18 cellular contexts compared by ENCODE assay signal in the genomic region with DNA sequence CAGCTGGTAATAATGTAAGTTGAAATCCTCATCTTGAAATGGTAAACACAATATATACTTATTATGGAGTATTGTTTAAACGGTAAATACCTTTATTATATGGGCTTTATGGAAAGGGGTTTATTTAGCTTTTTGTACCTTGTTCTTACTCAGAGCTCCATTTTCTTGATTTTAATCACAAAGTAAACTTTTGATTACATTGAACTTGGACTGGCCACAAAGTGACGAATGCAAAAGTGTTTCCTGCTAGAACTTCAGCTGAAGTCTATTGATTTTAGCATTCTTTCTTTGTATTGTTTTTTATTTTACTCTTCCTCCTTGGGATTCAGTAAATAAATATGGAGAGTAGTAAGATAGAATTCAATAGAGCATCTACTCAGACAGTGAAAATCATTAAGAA. TPM values are rescaled to one million over a fixed set of nuclear protein-coding genes. Genes with fewer than 3 reads are reported as not detected.
DNase-seq lines count a peak whose midpoint lies in the region; ATAC-seq, FAIRE-seq and TF ChIP-seq lines count a peak whose summit lies in the region.
"Had no signal": no experiment of that assay in that cellular context is flagged by ENCODE, and none has a peak within 500 bp of the region (broad histone marks: within the 10 kb centered on the region; RNA-seq: fewer than 3 reads in every experiment).

No MANE protein-coding gene starts in this region.

- peak overlapping the region in 1 of 2 experiments; percentile 72; a peak in 3 of 4 replicates for H3K27ac ChIP-seq in SK-N-SH (ENCODE audit: low read depth in 2 of 2, low read length in 1 of 2)
- no peak overlapping the region for H3K27ac ChIP-seq in endothelial cell of umbilical vein (ENCODE audit: insufficient read depth, low read depth, low read length)
- peak overlapping the region in 2 of 4 donors; percentile 45 to 53 for H3K27ac ChIP-seq in pancreas
- H3K27ac ChIP-seq: 22Rv1, BLaER1, HL-60 had no signal

- H3K79me2 ChIP-seq in SK-N-SH (ENCODE audit: insufficient read depth) (peaks cover 46% of the 10 kb centered on the region), endothelial cell of umbilical vein (ENCODE audit: control insufficient read depth, insufficient read depth, low read length) (no peaks in the 10 kb centered on the region)

- no peaks in the 10 kb centered on the region for H3K9me1 ChIP-seq in endothelial cell of umbilical vein (replicated peaks; ENCODE audit: control insufficient read depth, extremely low read depth, insufficient read depth, low read length)

- dilution Hi-C loops in endothelial cell of umbilical vein (cut with MboI; ENCODE audit: extremely low pct_ligation_motif_present, low sequenced_read_pairs) = no loop called here

- H3K4me1 ChIP-seq in SK-N-SH (ENCODE audit: control insufficient read depth in 1 of 2, insufficient read depth in 2 of 2, low read depth in 1 of 2, low read length in 1 of 2) (peaks cover 0 to 9% of the 10 kb centered on the region in 2 experiments; a peak in 2 of 4 replicates), endothelial cell of umbilical vein (ENCODE audit: control insufficient read depth, extremely low read depth, insufficient read depth, low read length) (peaks cover 10% of the 10 kb centered on the region), pancreas (peaks cover 6 to 28% (median 19%) of the 10 kb centered on the region in 3 donors)
- H3K4me1 ChIP-seq: BLaER1 had no signal

- POLR2A ChIA-PET in SK-N-SH (lab: Yijun Ruan, JAX) = no interaction called here
- POLR2A ChIA-PET in endothelial cell of umbilical vein (lab: Charles Lee) = no interaction called here

- ATAC-seq in SK-N-SH treated with all-trans-retinoic acid at 6 μM for 48 hours (no peak), pancreas (peak; percentile 49 to 68 (median 62))

- CTCF ChIA-PET in SK-N-SH (lab: Yijun Ruan, JAX) (no interaction called here), endothelial cell of umbilical vein (lab: Charles Lee) (interaction anchor here (1.1 kb wide), 1 partner anchor 22 kb away, joined by 3 read pairs; no protein-coding TSS in a partner anchor)

- no TSS peak for BruUV-seq in endothelial cell of umbilical vein (replicated peaks; lab: Mats Ljungman, UMichigan)

- H3K4me2 ChIP-seq in SK-N-SH = no peak overlapping the region
- peak overlapping the region; percentile 31 for H3K4me2 ChIP-seq in endothelial cell of umbilical vein (ENCODE audit: insufficient read depth, low read length)
- H3K4me2 ChIP-seq: BLaER1 had no signal

- WGBS in SK-N-SH (ENCODE audit: low lambda C conversion rate) = 24% methylated on average over 2 of the region's 2 CpGs
- 21% methylated on average over 2 of the region's 2 CpGs for WGBS in pancreas, 2 donors

- TF ChIP-seq EP300 in SK-N-SH (IDR thresholded peaks at IDR 0.05; ENCODE audit: borderline replicate concordance in 1 of 2, low read depth in 1 of 2, low read length in 1 of 2) = no peak

- intact Hi-C loops in endothelial cell of umbilical vein (cut with micrococcal nuclease) (no loop called here), pancreas (cut with DNase I) (no loop called here)

- H3F3A ChIP-seq in SK-N-SH (replicated peaks; ENCODE audit: insufficient read depth) = peaks cover 61% of the 10 kb centered on the region

- no peak for TF ChIP-seq POLR2A in endothelial cell of umbilical vein (IDR thresholded peaks at IDR 0.05; ENCODE audit: low read depth, low read length)

- H3K36me3 ChIP-seq in SK-N-SH (replicated peaks in 1 of 2; ENCODE audit: control insufficient read depth in 1 of 2, insufficient read depth in 2 of 2, low read length in 1 of 2) (peaks cover 0 to 13% of the 10 kb centered on the region in 2 experiments), endothelial cell of umbilical vein (ENCODE audit: control insufficient read depth in 2 of 2, extremely low read depth in 1 of 2, insufficient read depth in 2 of 2, low read length in 2 of 2) (no peaks in the 10 kb centered on the region), pancreas (no peaks in the 10 kb centered on the region)
- H3K36me3 ChIP-seq: BLaER1 had no signal

- H3K9me3 ChIP-seq in SK-N-SH (no peaks in the 10 kb centered on the region; the same call in none of the 2 replicates), endothelial cell of umbilical vein (replicated peaks; ENCODE audit: control insufficient read depth, insufficient read depth, low read length) (no peaks in the 10 kb centered on the region), pancreas (no peaks in the 10 kb centered on the region)

- FAIRE-seq in endothelial cell of umbilical vein (lab: Jason Lieb, UNC) (peak; percentile 4), pancreas (lab: Jason Lieb, UNC) (no peak)

- no peaks in the 10 kb centered on the region for H3K9me2 ChIP-seq in SK-N-SH

- H2AFZ ChIP-seq in SK-N-SH (ENCODE audit: low read depth) (peak overlapping the region; percentile 54; the same call in 1 of the 2 replicates), endothelial cell of umbilical vein (ENCODE audit: low read depth, low read length) (no peak overlapping the region)

- no peak for TF ChIP-seq RAD21 in SK-N-SH (IDR thresholded peaks at IDR 0.05; ENCODE audit: low read length)

- H3K9ac ChIP-seq in SK-N-SH (no peak overlapping the region; the same call in 1 of the 2 replicates), endothelial cell of umbilical vein (replicated peaks; ENCODE audit: extremely low read depth, insufficient read depth, low read length) (no peak overlapping the region)
- H3K9ac ChIP-seq: BLaER1 had no signal

- H3K27me3 ChIP-seq in SK-N-SH (ENCODE audit: insufficient read depth) = no peaks in the 10 kb centered on the region
- H3K27me3 ChIP-seq in endothelial cell of umbilical vein (ENCODE audit: control insufficient read depth in 2 of 2, insufficient read depth in 2 of 2, low read length in 2 of 2) = no peaks in the 10 kb centered on the region
- no peaks in the 10 kb centered on the region for H3K27me3 ChIP-seq in pancreas
- H3K27me3 ChIP-seq: BLaER1 had no signal

- H4K20me1 ChIP-seq in SK-N-SH (ENCODE audit: insufficient read depth) (no peaks in the 10 kb centered on the region), endothelial cell of umbilical vein (replicated peaks; ENCODE audit: control insufficient read depth, extremely low read depth, insufficient read depth, low read length) (no peaks in the 10 kb centered on the region)
- H4K20me1 ChIP-seq: BLaER1 had no signal

- no peak for DNase-seq in SK-N-SH
- peak; percentile 10 for DNase-seq in endothelial cell of umbilical vein (ENCODE audit: low read depth, low spot score)
- DNase-seq in pancreas = no peak
- DNase-seq in activated T-cell treated with anti-CD3 and anti-CD28 coated beads, Interleukin-2, amount 50 U/mL, for 1 hour = no peak
- no peak for DNase-seq in glomerular visceral epithelial cell (ENCODE audit: extremely low spot score)
- no peak for DNase-seq in NCI-H146 (lab: John Stamatoyannopoulos, UW)
- DNase-seq: AML-193; Caco-2; CD8-positive, alpha-beta memory T cell; DMS53; GF-D8; HCEC 1CT; HFFc6; IMR-90 had no signal

- H3K4me3 ChIP-seq in SK-N-SH (ENCODE audit: low read depth in 2 of 2, low read length in 1 of 2) (no peak overlapping the region), endothelial cell of umbilical vein (replicated peaks in 1 of 3; ENCODE audit: insufficient read depth in 1 of 3, low read depth in 1 of 3, low read length in 3 of 3) (no peak overlapping the region), pancreas (no peak overlapping the region)
- H3K4me3 ChIP-seq: BLaER1 had no signal

- TF ChIP-seq CTCF in SK-N-SH (IDR thresholded peaks at IDR 0.05) (no peak), endothelial cell of umbilical vein (IDR thresholded peaks at IDR 0.05; ENCODE audit: extremely low read depth in 1 of 2, insufficient read depth in 1 of 2, low read depth in 1 of 2, low read length in 2 of 2) (no peak), pancreas (IDR thresholded peaks at IDR 0.05) (no peak)

TF ChIP-seq in endothelial cell of umbilical vein, 7 proteins besides CTCF, POLR2A, EP300 and RAD21:
- no peak for TF ChIP-seq POLR2AphosphoS5 (IDR thresholded peaks at IDR 0.05; ENCODE audit: insufficient read depth, low read depth, low read length)
- TF ChIP-seq GATA2 (IDR thresholded peaks at IDR 0.05; ENCODE audit: insufficient read depth, insufficient read length, low read depth, low read length) = no peak
- no peak for TF ChIP-seq JUN (IDR thresholded peaks at IDR 0.05; ENCODE audit: borderline replicate concordance, insufficient read depth, insufficient read length, low read depth)
- TF ChIP-seq FOS (IDR thresholded peaks at IDR 0.05; ENCODE audit: borderline replicate concordance, insufficient read depth, low read length) = no peak
- no peak for TF ChIP-seq MYC (IDR thresholded peaks at IDR 0.05; ENCODE audit: low read depth, low read length)
- TF ChIP-seq EZH2 (IDR thresholded peaks at IDR 0.05; ENCODE audit: borderline replicate concordance, low read depth, low read length, severe bottlenecking) = no peak
- TF ChIP-seq, protein P1, sequence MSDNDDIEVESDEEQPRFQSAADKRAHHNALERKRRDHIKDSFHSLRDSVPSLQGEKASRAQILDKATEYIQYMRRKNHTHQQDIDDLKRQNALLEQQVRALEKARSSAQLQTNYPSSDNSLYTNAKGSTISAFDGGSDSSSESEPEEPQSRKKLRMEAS (IDR thresholded peaks at IDR 0.05; ENCODE audit: insufficient read depth, insufficient read length) = no peak

RNA-seq across cellular contexts. Expression of gene AADAC, which starts 19.8 kb away (rescaled TPM):
- 1.2 and 3.5 TPM in 2 replicates for polyA plus RNA-seq in SK-N-SH (2012; rRNA removed)
- 0.39 and 0.64 TPM in 2 replicates for polyA plus RNA-seq in SK-N-SH (2012; cell fraction: cytosol; rRNA removed)
- 7.0 and 16.3 TPM in 2 replicates for polyA plus RNA-seq in SK-N-SH (2012; cell fraction: nucleus; rRNA removed)
- 0.27 and 1.0 TPM in 2 replicates for total RNA-seq in endothelial cell of umbilical vein
- 0.32 and 0.62 TPM in 2 replicates for polyA plus RNA-seq in endothelial cell of umbilical vein
- polyA plus RNA-seq in endothelial cell of umbilical vein (2011; cell fraction: cytosol; rRNA removed) = 0.31 and 0.32 TPM in 2 replicates
- 3.2 and 7.8 TPM in 2 replicates for polyA plus RNA-seq in endothelial cell of umbilical vein (2011; cell fraction: nucleus; rRNA removed)
- polyA plus RNA-seq in endothelial cell of umbilical vein (2012) = 1.7 and 3.8 TPM in 2 replicates
- polyA minus RNA-seq in endothelial cell of umbilical vein = not detected in 2 replicates
- polyA minus RNA-seq in endothelial cell of umbilical vein (2011; cell fraction: cytosol; rRNA and poly(A)+ RNA removed) = not detected
- polyA minus RNA-seq in endothelial cell of umbilical vein (2011; cell fraction: nucleus; rRNA and poly(A)+ RNA removed) = 0.24 and 1.3 TPM in 2 replicates
- 10 to 100 TPM in 4 of 6 donors, 1 to 10 TPM in 2; 2.7 to 83.7 (median 19.9) TPM for total RNA-seq in pancreas
- 10 to 100 TPM in 1 of 2 donors, 1 to 10 TPM in 1; 9.1 to 20.7 TPM for polyA plus RNA-seq in pancreas
- total RNA-seq: CD8-positive, alpha-beta memory T cell; HFFc6; IMR-90 had no signal
- polyA plus RNA-seq: CD8-positive, alpha-beta memory T cell; IMR-90 had no signal
